Comparison of ENCODE assay signal across 20 cellular contexts in genomic region chr16:78504391-78504945, GRCh38.
DNase-seq lines count a peak whose midpoint lies in the region; ATAC-seq and TF ChIP-seq lines count a peak whose summit lies in the region.
"Had no signal": no experiment of that assay in that cellular context is flagged by ENCODE, and none has a peak within 500 bp of the region (broad histone marks: within the 10 kb centered on the region; RNA-seq: fewer than 3 reads in every experiment).

No MANE protein-coding gene starts in this region.

- no peaks in the 10 kb centered on the region for H3K79me1 ChIP-seq in neuronal stem cell (ENCODE audit: low read depth, low read length)

- no peak overlapping the region for H3K23ac ChIP-seq in neuronal stem cell (ENCODE audit: low read depth, low read length, poor library complexity)

- no peak for TF ChIP-seq POLR2A in body of pancreas (IDR thresholded peaks at IDR 0.05)
- TF ChIP-seq POLR2A in gastroesophageal sphincter (IDR thresholded peaks at IDR 0.05), result no peak
- no peak for TF ChIP-seq POLR2A in tibial nerve (IDR thresholded peaks at IDR 0.05)

- no peak overlapping the region for H2BK5ac ChIP-seq in neuronal stem cell (ENCODE audit: low read length)

- TF ChIP-seq EP300 in gastroesophageal sphincter (IDR thresholded peaks at IDR 0.05), result no peak
- TF ChIP-seq EP300 in tibial nerve (IDR thresholded peaks at IDR 0.05), result peak in 1 of 2 donors; percentile 30

- H2AFZ ChIP-seq in neuronal stem cell (ENCODE audit: low read length), result no peak overlapping the region

- TF ChIP-seq CTCF in body of pancreas (IDR thresholded peaks at IDR 0.05) (no peak), gastroesophageal sphincter (IDR thresholded peaks at IDR 0.05) (no peak), tibial nerve (IDR thresholded peaks at IDR 0.05) (no peak), endodermal cell (conservative IDR thresholded peaks at IDR 0.05) (no peak)

- no peaks in the 10 kb centered on the region for H3K36me3 Mint-ChIP-seq in endodermal cell (ENCODE audit: low read depth)
- H3K36me3 Mint-ChIP-seq: naive B cell had no signal

- ATAC-seq in body of pancreas (no peak), gastroesophageal sphincter (peak; percentile 40), GM21381 (IDR thresholded peaks at IDR 0.05; ENCODE audit: unreplicated experiment) (no peak)
- ATAC-seq: GM12878, HCT116 had no signal

- H3K27me3 ChIP-seq in body of pancreas (no peaks in the 10 kb centered on the region), gastroesophageal sphincter (no peaks in the 10 kb centered on the region), neuronal stem cell (ENCODE audit: control insufficient read depth in 3 of 3, insufficient read depth in 3 of 3, low read depth in 1 of 3, low read length in 3 of 3) (no peaks in the 10 kb centered on the region), tibial nerve (no peaks in the 10 kb centered on the region), endodermal cell (ENCODE audit: control insufficient read depth, insufficient read depth, low read length, poor library complexity, severe bottlenecking) (no peaks in the 10 kb centered on the region)
- H3K27me3 ChIP-seq: BLaER1 treated with 17β-estradiol and CSF1 and Interleukin-3, amounts not matched to agents 10 nM and 100 nM; left lung had no signal

- no peak overlapping the region for H3K4me3 Mint-ChIP-seq in endodermal cell
- H3K4me3 Mint-ChIP-seq: naive B cell had no signal

- no peak overlapping the region for H3K4ac ChIP-seq in neuronal stem cell (ENCODE audit: low read length)

- intact Hi-C loops in body of pancreas (cut with DNase I), result no loop called here

- no peak overlapping the region for H3K27ac Mint-ChIP-seq in endodermal cell
- H3K27ac Mint-ChIP-seq: naive B cell had no signal

- no peaks in the 10 kb centered on the region for H3K27me3 Mint-ChIP-seq in endodermal cell (ENCODE audit: insufficient read depth)
- H3K27me3 Mint-ChIP-seq: naive B cell had no signal

- no peak overlapping the region for H3K4me3 ChIP-seq in body of pancreas
- H3K4me3 ChIP-seq in gastroesophageal sphincter, result no peak overlapping the region
- H3K4me3 ChIP-seq in neuronal stem cell (ENCODE audit: low read length in 2 of 2), result no peak overlapping the region
- peak overlapping the region in 1 of 4 donors; percentile 16 for H3K4me3 ChIP-seq in tibial nerve
- no peak overlapping the region for H3K4me3 ChIP-seq in endodermal cell (ENCODE audit: low read length)
- H3K4me3 ChIP-seq: BLaER1 treated with 17β-estradiol and CSF1 and Interleukin-3, amounts not matched to agents 10 nM and 100 nM; GM12878; left lung; prostate gland had no signal

- WGBS in body of pancreas, 2 donors, result 70 to 73% methylated on average over 15 of the region's 15 CpGs
- 42 to 48% methylated on average over 14 to 15 of the region's 15 CpGs for WGBS in gastroesophageal sphincter (ENCODE audit: low coverage in 1 of 2), 2 donors
- WGBS in neuronal stem cell (ENCODE audit: extremely low coverage in 2 of 2, insufficient read length in 2 of 2, insufficient replicate concordance in 1 of 2), 2 donors, result no CpG with 5 or more reads among the region's 15 CpGs
- WGBS in tibial nerve, 2 donors, result 42 to 43% methylated on average over 15 of the region's 15 CpGs
- 77 to 78% methylated on average over 9 to 14 of the region's 15 CpGs for WGBS in endodermal cell (ENCODE audit: insufficient coverage in 1 of 2, insufficient read length in 1 of 2), 2 experiments

- no peak overlapping the region for H2BK12ac ChIP-seq in neuronal stem cell (ENCODE audit: low read length)

- no peak overlapping the region for H2BK15ac ChIP-seq in neuronal stem cell (ENCODE audit: low read length)

- H2BK120ac ChIP-seq in neuronal stem cell (ENCODE audit: low read depth, low read length), result no peak overlapping the region

- no peak overlapping the region for H4K8ac ChIP-seq in neuronal stem cell (ENCODE audit: low read depth, low read length)

- peak in 3 of 4 donors; percentile 8 to 24 (median 20) for DNase-seq in body of pancreas
- no peak for DNase-seq in neuronal stem cell (ENCODE audit: low spot score)
- peak in 1 of 2 donors; percentile 8 for DNase-seq in tibial nerve (ENCODE audit: low spot score in 2 of 2)
- no peak for DNase-seq in endodermal cell
- no peak for DNase-seq in ecto neural progenitor cell (ENCODE audit: low spot score)
- DNase-seq: activated CD4-positive, alpha-beta T cell treated with anti-CD3 and anti-CD28 coated beads, Interleukin-2, amount 50 U/mL, for 48 hours; activated naive CD4-positive, alpha-beta T cell; aorta; KG1; left lung; naive B cell; NCI-H1048; NCI-H510A treated with DMSO at 0.1 percent for 48 hours; T-helper 1 cell had no signal

- no peaks in the 10 kb centered on the region for H3K4me1 ChIP-seq in body of pancreas
- H3K4me1 ChIP-seq in gastroesophageal sphincter, result peaks cover 3 to 34% (median 5%) of the 10 kb centered on the region in 3 donors
- H3K4me1 ChIP-seq in neuronal stem cell (ENCODE audit: control insufficient read depth in 2 of 2, insufficient read depth in 1 of 2, low read depth in 1 of 2, low read length in 2 of 2), result peaks cover 11 to 16% of the 10 kb centered on the region in 2 donors
- peaks cover 0 to 32% (median 9%) of the 10 kb centered on the region in 4 donors for H3K4me1 ChIP-seq in tibial nerve
- peaks cover 13% of the 10 kb centered on the region for H3K4me1 ChIP-seq in endodermal cell (ENCODE audit: control insufficient read depth, insufficient read depth, low read length)
- H3K4me1 ChIP-seq: left lung had no signal

- no peak overlapping the region for H4K91ac ChIP-seq in neuronal stem cell (ENCODE audit: low read depth, low read length, poor library complexity)

- H3K4me1 Mint-ChIP-seq in endodermal cell, result peaks cover 26% of the 10 kb centered on the region

- no peak overlapping the region for H3K4me2 ChIP-seq in neuronal stem cell (ENCODE audit: insufficient read depth, low read length, poor library complexity, severe bottlenecking)
- H3K4me2 ChIP-seq: BLaER1 treated with 17β-estradiol and CSF1 and Interleukin-3, amounts not matched to agents 10 nM and 100 nM had no signal

- H3K9me3 ChIP-seq in body of pancreas (no peaks in the 10 kb centered on the region), gastroesophageal sphincter (no peaks in the 10 kb centered on the region), neuronal stem cell (replicated peaks in 1 of 2; ENCODE audit: control insufficient read depth in 2 of 2, insufficient read depth in 1 of 2, low read depth in 1 of 2, low read length in 2 of 2) (no peaks in the 10 kb centered on the region), tibial nerve (no peaks in the 10 kb centered on the region), endodermal cell (ENCODE audit: control insufficient read depth, low read length) (no peaks in the 10 kb centered on the region)
- H3K9me3 ChIP-seq: BLaER1 treated with 17β-estradiol and CSF1 and Interleukin-3, amounts not matched to agents 10 nM and 100 nM; left lung; prostate gland had no signal

- H2AK5ac ChIP-seq in neuronal stem cell (ENCODE audit: low read depth, low read length), result no peak overlapping the region

- no peaks in the 10 kb centered on the region for H3K9me3 Mint-ChIP-seq in endodermal cell
- H3K9me3 Mint-ChIP-seq: naive B cell had no signal

- H3K14ac ChIP-seq in neuronal stem cell (ENCODE audit: low read length), result no peak overlapping the region

- H3K36me3 ChIP-seq in body of pancreas (replicated peaks in 1 of 2; ENCODE audit: insufficient read depth in 1 of 2, low read depth in 2 of 2) (no peaks in the 10 kb centered on the region), gastroesophageal sphincter (no peaks in the 10 kb centered on the region), neuronal stem cell (replicated peaks in 1 of 2; ENCODE audit: control insufficient read depth in 2 of 2, insufficient read depth in 2 of 2, low read length in 2 of 2) (no peaks in the 10 kb centered on the region), tibial nerve (no peaks in the 10 kb centered on the region), endodermal cell (ENCODE audit: control insufficient read depth, insufficient read depth, low read length) (no peaks in the 10 kb centered on the region)
- H3K36me3 ChIP-seq: BLaER1 treated with 17β-estradiol and CSF1 and Interleukin-3, amounts not matched to agents 10 nM and 100 nM; left lung; prostate gland had no signal

- H3K27ac ChIP-seq in body of pancreas (no peak overlapping the region), gastroesophageal sphincter (peak overlapping the region in 2 of 4 donors; percentile 41 to 46), neuronal stem cell (replicated peaks; ENCODE audit: low read length) (no peak overlapping the region), tibial nerve (peak overlapping the region in 3 of 4 donors; percentile 36 to 81 (median 80)), endodermal cell (ENCODE audit: low read depth, low read length) (no peak overlapping the region)
- H3K27ac ChIP-seq: BLaER1 treated with 17β-estradiol and CSF1 and Interleukin-3, amounts not matched to agents 10 nM and 100 nM; prostate gland had no signal

- peak overlapping the region; percentile 20 for H3K18ac ChIP-seq in neuronal stem cell (ENCODE audit: low read length)

- H3K9ac ChIP-seq in neuronal stem cell (ENCODE audit: low read depth, low read length, poor library complexity) (no peak overlapping the region), endodermal cell (ENCODE audit: extremely low read depth, low read length, poor library complexity, severe bottlenecking) (no peak overlapping the region)
- H3K9ac ChIP-seq: BLaER1 treated with 17β-estradiol and CSF1 and Interleukin-3, amounts not matched to agents 10 nM and 100 nM had no signal

Comparison
In these comparisons a context has a peak if more than half of its experiments do, and no peak if none do; other contexts are left out.
1. DNase-seq: peak in body of pancreas (3 of 4); none in neuronal stem cell (single experiment), endodermal cell (single experiment) and ecto neural progenitor cell (single experiment).
2. H3K27ac ChIP-seq: peak in tibial nerve (3 of 4); none in body of pancreas (0 of 4), neuronal stem cell (single experiment) and endodermal cell (single experiment).